Comparison of ENCODE assay signal across 8 cellular contexts in the genomic region with DNA sequence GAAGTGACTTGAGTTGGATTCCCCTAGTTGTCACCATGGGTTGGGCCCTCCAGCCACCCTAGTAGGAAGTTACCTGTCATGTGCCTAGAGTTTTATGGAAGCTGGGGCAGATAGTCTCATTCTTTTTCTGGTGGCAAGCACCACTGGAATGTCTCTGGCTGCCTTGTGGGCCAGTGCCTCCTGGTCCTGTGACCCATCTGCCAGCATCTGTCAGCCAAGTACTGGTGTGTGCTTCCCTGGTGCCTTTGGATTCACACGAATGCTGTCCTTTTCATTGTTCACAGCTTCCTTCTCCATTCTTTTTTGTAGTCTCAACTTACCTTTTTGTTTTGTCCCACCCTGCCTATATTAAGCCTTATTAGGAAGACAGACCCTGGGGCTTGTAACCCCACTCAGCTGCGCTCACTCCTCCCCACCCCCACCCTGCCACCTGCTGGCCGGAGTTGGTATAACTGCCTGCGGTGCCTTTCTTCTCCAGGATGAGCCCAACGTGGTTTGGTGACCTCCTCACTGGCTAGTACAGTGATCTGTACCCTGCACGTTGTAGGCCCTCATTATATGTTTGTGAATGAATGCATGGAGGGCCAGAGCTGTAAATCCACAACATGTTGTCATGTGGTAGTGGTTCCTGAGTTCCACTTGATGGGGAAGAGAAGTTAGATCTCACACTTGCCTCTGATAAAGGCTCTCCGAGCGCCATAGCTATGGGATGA.
A peak's percentile ranks its signal among the peaks of the same experiment; 100 is the strongest.
DNase-seq lines count a peak whose midpoint lies in the region; ATAC-seq and TF ChIP-seq lines count a peak whose summit lies in the region.

No MANE protein-coding gene starts in this region.

- CTCF ChIA-PET in SK-N-SH (lab: Yijun Ruan, JAX): interaction anchor here (0.6 to 8.1 kb wide), 47 partner anchors 8 to 133 kb away, joined by 3 to 99 read pairs (median 5); no protein-coding TSS in a partner anchor

- H3K36me3 ChIP-seq in BLaER1 treated with 17β-estradiol and CSF1 and Interleukin-3, amounts not matched to agents 10 nM and 100 nM: no peaks in the 10 kb centered on the region
- no peaks in the 10 kb centered on the region for H3K36me3 ChIP-seq in HAP-1 (replicated peaks)
- H3K36me3 ChIP-seq in SK-N-SH (replicated peaks in 1 of 2; ENCODE audit: control insufficient read depth in 1 of 2, insufficient read depth in 2 of 2, low read length in 1 of 2): no peaks in the 10 kb centered on the region
- no peaks in the 10 kb centered on the region for H3K36me3 ChIP-seq in ascending aorta

- no peak overlapping the region for H3K27ac ChIP-seq in BLaER1 treated with 17β-estradiol and CSF1 and Interleukin-3, amounts not matched to agents 10 nM and 100 nM
- H3K27ac ChIP-seq in SK-N-SH (ENCODE audit: low read depth in 2 of 2, low read length in 1 of 2) (no peak overlapping the region), ascending aorta (no peak overlapping the region)

- H3K9ac ChIP-seq in BLaER1 treated with 17β-estradiol and CSF1 and Interleukin-3, amounts not matched to agents 10 nM and 100 nM: no peak overlapping the region
- no peak overlapping the region for H3K9ac ChIP-seq in SK-N-SH

- H3F3A ChIP-seq in SK-N-SH (replicated peaks; ENCODE audit: insufficient read depth): no peaks in the 10 kb centered on the region

- peaks cover 20 to 73% (median 39%) of the 10 kb centered on the region in 11 experiments; a peak in 21 of 22 replicates for H4K20me1 ChIP-seq in BLaER1 treated with 17β-estradiol and CSF1 and Interleukin-3, amounts not matched to agents 10 nM and 100 nM
- H4K20me1 ChIP-seq in SK-N-SH (ENCODE audit: insufficient read depth): peaks cover 47% of the 10 kb centered on the region

- ATAC-seq in HG03108 (IDR thresholded peaks at IDR 0.05; ENCODE audit: unreplicated experiment): no peak

- peak; percentile 98 for TF ChIP-seq CTCF in SK-N-SH (IDR thresholded peaks at IDR 0.05)
- peak; percentile 79 to 94 (median 94) for TF ChIP-seq CTCF in ascending aorta (IDR thresholded peaks at IDR 0.05)

- H2AFZ ChIP-seq in SK-N-SH (ENCODE audit: low read depth): no peak overlapping the region

- intact Hi-C loops in ascending aorta (cut with DNase I): loop anchor here (1.0 to 2.0 kb wide), 3 partner anchors 52 to 128 kb away; no protein-coding TSS in a partner anchor

- no peak for TF ChIP-seq EP300 in SK-N-SH (IDR thresholded peaks at IDR 0.05; ENCODE audit: borderline replicate concordance in 1 of 2, low read depth in 1 of 2, low read length in 1 of 2)

- no peak overlapping the region for H3K4me3 ChIP-seq in BLaER1 treated with 17β-estradiol and CSF1 and Interleukin-3, amounts not matched to agents 10 nM and 100 nM
- H3K4me3 ChIP-seq in HAP-1 (no peak overlapping the region), SK-N-SH (ENCODE audit: low read depth in 2 of 2, low read length in 1 of 2) (no peak overlapping the region; a peak in 1 of 4 replicates), ascending aorta (no peak overlapping the region)

- H3K9me2 ChIP-seq in SK-N-SH: no peaks in the 10 kb centered on the region

- 38% methylated on average over 8 of the region's 8 CpGs for WGBS in SK-N-SH (ENCODE audit: low lambda C conversion rate)

- POLR2A ChIA-PET in SK-N-SH (lab: Yijun Ruan, JAX): no interaction called here

- DNase-seq in HAP-1 (ENCODE audit: low spot score in 2 of 2): peak; percentile 18 to 85
- DNase-seq in SK-N-SH: peak; percentile 83
- peak in 1 of 2 donors; percentile 76 for DNase-seq in ascending aorta (ENCODE audit: low spot score in 2 of 2)
- peak; percentile 17 for DNase-seq in inferior parietal cortex (ENCODE audit: extremely low spot score)
- DNase-seq in stimulated activated CD4-positive, alpha-beta T cell treated with anti-CD3 and anti-CD28 coated beads, Interleukin-4, amount 100 ng/mL, for 4 hours: peak; percentile 3 to 61
- DNase-seq in NCI-H526 treated with DMSO at 0.1 percent for 48 hours (lab: John Stamatoyannopoulos, UW): no peak

- no peaks in the 10 kb centered on the region for H3K79me2 ChIP-seq in SK-N-SH (ENCODE audit: insufficient read depth)

- no peaks in the 10 kb centered on the region for H3K9me3 ChIP-seq in BLaER1 treated with 17β-estradiol and CSF1 and Interleukin-3, amounts not matched to agents 10 nM and 100 nM (replicated peaks in 1 of 11)
- H3K9me3 ChIP-seq in HAP-1 (no peaks in the 10 kb centered on the region), SK-N-SH (no peaks in the 10 kb centered on the region), ascending aorta (no peaks in the 10 kb centered on the region)

- peaks cover 32 to 76% (median 72%) of the 10 kb centered on the region in 10 experiments for H3K4me1 ChIP-seq in BLaER1 treated with 17β-estradiol and CSF1 and Interleukin-3, amounts not matched to agents 10 nM and 100 nM
- no peaks in the 10 kb centered on the region; the same call in 1 of the 2 replicates for H3K4me1 ChIP-seq in HAP-1
- peaks cover 6 to 55% of the 10 kb centered on the region in 2 experiments; a peak in 3 of 4 replicates for H3K4me1 ChIP-seq in SK-N-SH (ENCODE audit: control insufficient read depth in 1 of 2, insufficient read depth in 2 of 2, low read depth in 1 of 2, low read length in 1 of 2)
- peaks cover 6 to 36% of the 10 kb centered on the region in 2 donors for H3K4me1 ChIP-seq in ascending aorta

- peak overlapping the region in 8 of 11 experiments; percentile 10 to 93 (median 62); a peak in 6 of 22 replicates for H3K4me2 ChIP-seq in BLaER1 treated with 17β-estradiol and CSF1 and Interleukin-3, amounts not matched to agents 10 nM and 100 nM
- no peak overlapping the region for H3K4me2 ChIP-seq in SK-N-SH

- peak; percentile 58 for TF ChIP-seq RAD21 in SK-N-SH (IDR thresholded peaks at IDR 0.05; ENCODE audit: low read length)

- H3K27me3 ChIP-seq in BLaER1 treated with 17β-estradiol and CSF1 and Interleukin-3, amounts not matched to agents 10 nM and 100 nM: peaks cover 45 to 53% (median 48%) of the 10 kb centered on the region in 11 experiments
- H3K27me3 ChIP-seq in HAP-1 (ENCODE audit: low read depth): peaks cover 7% of the 10 kb centered on the region; the same call in 1 of the 2 replicates
- H3K27me3 ChIP-seq in SK-N-SH (ENCODE audit: insufficient read depth): no peaks in the 10 kb centered on the region
- H3K27me3 ChIP-seq in ascending aorta: no peaks in the 10 kb centered on the region

- in situ Hi-C loops in HAP-1 (cut with MboI; ENCODE audit: low sequenced_read_pairs): no loop called here

TF ChIP-seq in SK-N-SH, 30 proteins besides CTCF, POLR2A, EP300 and RAD21:
- TF ChIP-seq YY1 (IDR thresholded peaks at IDR 0.05; ENCODE audit: low read depth): no peak
- TF ChIP-seq EZH2phosphoT487 (IDR thresholded peaks at IDR 0.05; ENCODE audit: borderline replicate concordance, low read depth): no peak
- TF ChIP-seq NFIC (IDR thresholded peaks at IDR 0.05; ENCODE audit: borderline replicate concordance): no peak
- TF ChIP-seq CHD2 (IDR thresholded peaks at IDR 0.05; ENCODE audit: low read length, partially characterized antibody): peak; percentile 88
- TF ChIP-seq SMC3 (IDR thresholded peaks at IDR 0.05; ENCODE audit: low read depth, low read length): peak; percentile 72
